10 cellular contexts compared by ENCODE assay signal in genomic region chr15:68781766-68782588, GRCh38. TPM values are rescaled to one million over a fixed set of nuclear protein-coding genes. Genes with fewer than 3 reads are reported as not detected.
A peak's percentile ranks its signal among the peaks of the same experiment; 100 is the strongest.
DNase-seq lines count a peak whose midpoint lies in the region; ATAC-seq lines count a peak whose summit lies in the region.
"Had no signal": no experiment of that assay in that cellular context is flagged by ENCODE, and none has a peak within 500 bp of the region (broad histone marks: within the 10 kb centered on the region; RNA-seq: fewer than 3 reads in every experiment).

No MANE protein-coding gene starts in this region.

- peaks cover 48% of the 10 kb centered on the region; the same call in 1 of the 2 replicates for H3K36me3 ChIP-seq in Karpas-422 (ENCODE audit: insufficient read depth, low read length)

- DNase-seq in GDM1 (lab: John Stamatoyannopoulos, UW) (peak; percentile 39), left cardiac atrium (peak; percentile 87), Karpas-422 (no peak)
- DNase-seq in activated T-cell treated with anti-CD3 and anti-CD28 coated beads, Interleukin-2, amount 50 U/mL, for 72 hours = peak; percentile 28 to 30
- DNase-seq in stimulated activated CD4-positive, alpha-beta T cell treated with anti-CD3 and anti-CD28 coated beads, Interleukin-15, amount 100 ng/mL, for 24 hours = peak; percentile 36
- no peak for DNase-seq in activated effector memory CD4-positive, alpha-beta T cell treated with anti-CD3 and anti-CD28 coated beads, Interleukin-2, amount 50 U/mL, for 16 hours
- DNase-seq: mesendoderm, NCI-H510A treated with DMSO at 0.1 percent for 48 hours had no signal

- no peaks in the 10 kb centered on the region for H3K27me3 Mint-ChIP-seq in activated T-cell treated with anti-CD3 and anti-CD28 coated beads, Interleukin-2, amount 50 U/mL, for 72 hours (ENCODE audit: low read depth)

- no peaks in the 10 kb centered on the region for H3K27me3 ChIP-seq in Karpas-422 (ENCODE audit: low read length)

- H3K9me2 ChIP-seq in Karpas-422 (replicated peaks; ENCODE audit: insufficient read depth, low read length) = no peaks in the 10 kb centered on the region

- intact Hi-C loops in left cardiac atrium (cut with DNase I) = loop anchor here in 1 of 2 donors (5.0 kb wide), 1 partner anchor 45 kb away; no protein-coding TSS in a partner anchor

- H3K9me3 ChIP-seq in Karpas-422 (ENCODE audit: low read length) = no peaks in the 10 kb centered on the region

- peak; percentile 84 to 91 for ATAC-seq in activated T-cell treated with anti-CD3 and anti-CD28 coated beads, Interleukin-2, amount 50 U/mL, for 72 hours (replicated peaks in 1 of 2)
- ATAC-seq in left cardiac atrium = peak; percentile 64 to 86
- ATAC-seq in HG03095 (IDR thresholded peaks at IDR 0.05; ENCODE audit: unreplicated experiment) = no peak
- ATAC-seq in GM21381 (IDR thresholded peaks at IDR 0.05; ENCODE audit: unreplicated experiment) = no peak

- no peak overlapping the region for H2AFZ ChIP-seq in Karpas-422 (ENCODE audit: low read length)

- peaks cover 32% of the 10 kb centered on the region for H3K4me1 Mint-ChIP-seq in activated T-cell treated with anti-CD3 and anti-CD28 coated beads, Interleukin-2, amount 50 U/mL, for 72 hours (ENCODE audit: low read depth)

- H3K4me3 ChIP-seq in Karpas-422 (ENCODE audit: low read length) = no peak overlapping the region

- no peaks in the 10 kb centered on the region for H3K9me3 Mint-ChIP-seq in activated T-cell treated with anti-CD3 and anti-CD28 coated beads, Interleukin-2, amount 50 U/mL, for 72 hours

- peaks cover 32% of the 10 kb centered on the region for H4K20me1 ChIP-seq in Karpas-422 (ENCODE audit: insufficient read depth, low read depth, low read length)

- H3K4me2 ChIP-seq in Karpas-422 (ENCODE audit: low read depth, low read length, poor library complexity, severe bottlenecking) = no peak overlapping the region

- H3K79me2 ChIP-seq in Karpas-422 (ENCODE audit: low read length) = no peaks in the 10 kb centered on the region

- no peaks in the 10 kb centered on the region for H3K4me1 ChIP-seq in Karpas-422 (ENCODE audit: low read length)

- peak overlapping the region; percentile 3 to 48 for H3K4me3 Mint-ChIP-seq in activated T-cell treated with anti-CD3 and anti-CD28 coated beads, Interleukin-2, amount 50 U/mL, for 72 hours

- peak overlapping the region; percentile 29 for H3K27ac Mint-ChIP-seq in activated T-cell treated with anti-CD3 and anti-CD28 coated beads, Interleukin-2, amount 50 U/mL, for 72 hours

- peaks cover 5 to 20% of the 10 kb centered on the region in 2 donors for H3K36me3 Mint-ChIP-seq in activated T-cell treated with anti-CD3 and anti-CD28 coated beads, Interleukin-2, amount 50 U/mL, for 72 hours (ENCODE audit: insufficient read depth in 2 of 2)

- no peak overlapping the region for H3K27ac ChIP-seq in Karpas-422 (ENCODE audit: low read length)

- no peak overlapping the region for H3K9ac ChIP-seq in Karpas-422 (ENCODE audit: low read length)

RNA-seq across cellular contexts. Expression of gene ANP32A, which starts 38.7 kb away (rescaled TPM):
- 100 to 1,000 TPM; 200 to 204 TPM for total RNA-seq in activated T-cell treated with anti-CD3 and anti-CD28 coated beads, Interleukin-2, amount 50 U/mL, for 72 hours
- total RNA-seq in left cardiac atrium = 100 to 1,000 TPM; 106 to 118 TPM
- total RNA-seq in Karpas-422 (2014; rRNA removed; shearing (Covaris generic); ENCODE audit: low replicate concordance) = 99.5 and 184 TPM in 2 replicates

Comparison
In these comparisons a context has a peak if more than half of its experiments do, and no peak if none do; other contexts are left out.
1. DNase-seq: peak in GDM1 (single experiment), activated T-cell treated with anti-CD3 and anti-CD28 coated beads, Interleukin-2, amount 50 U/mL, for 72 hours (2 of 2), left cardiac atrium (single experiment) and stimulated activated CD4-positive, alpha-beta T cell treated with anti-CD3 and anti-CD28 coated beads, Interleukin-15, amount 100 ng/mL, for 24 hours (single experiment); none in activated effector memory CD4-positive, alpha-beta T cell treated with anti-CD3 and anti-CD28 coated beads, Interleukin-2, amount 50 U/mL, for 16 hours (single experiment) and Karpas-422 (single experiment).
2. ATAC-seq: peak in activated T-cell treated with anti-CD3 and anti-CD28 coated beads, Interleukin-2, amount 50 U/mL, for 72 hours (2 of 2) and left cardiac atrium (2 of 2); none in HG03095 (single experiment) and GM21381 (single experiment).